Comparison of ENCODE assay signal across 18 cellular contexts in the genomic region with DNA sequence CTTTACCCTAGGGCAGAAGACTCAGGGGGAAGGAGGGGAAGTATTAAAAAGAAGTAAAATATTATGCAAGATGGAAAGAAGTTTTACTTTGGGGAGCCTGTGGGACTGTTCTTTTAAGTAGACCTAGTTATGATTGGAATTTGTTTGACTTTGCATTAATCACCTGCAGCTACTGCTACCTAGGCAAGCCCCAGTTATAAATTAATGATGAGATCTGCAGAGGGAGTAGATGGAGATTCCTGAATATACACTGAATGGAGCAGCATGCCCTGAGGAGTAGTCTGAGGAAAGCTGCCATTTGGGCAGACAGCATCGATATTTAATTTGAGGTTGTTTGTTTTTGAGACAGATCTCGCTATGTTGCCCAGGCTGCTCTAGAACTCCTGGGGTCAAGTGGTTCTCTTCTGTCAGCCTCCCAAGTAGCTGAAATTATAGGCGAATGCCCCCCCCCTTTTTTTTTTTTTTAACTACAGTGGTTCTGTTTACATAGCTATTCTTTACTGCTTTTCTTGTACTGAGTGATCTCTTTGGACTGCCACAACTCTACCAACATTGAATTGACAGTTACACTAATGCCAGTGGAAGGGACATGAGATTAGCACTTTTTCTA.
DNase-seq lines count a peak whose midpoint lies in the region; ATAC-seq and TF ChIP-seq lines count a peak whose summit lies in the region.
"Had no signal": no experiment of that assay in that cellular context is flagged by ENCODE, and none has a peak within 500 bp of the region (broad histone marks: within the 10 kb centered on the region; RNA-seq: fewer than 3 reads in every experiment).

No MANE protein-coding gene starts in this region.

- H3K4me3 ChIP-seq in dorsolateral prefrontal cortex: no peak overlapping the region
- H3K4me3 ChIP-seq: SJCRH30 had no signal

- intact Hi-C loops in dorsolateral prefrontal cortex (cut with DNase I): no loop called here

- no peak overlapping the region for H3K27ac ChIP-seq in dorsolateral prefrontal cortex
- H3K27ac ChIP-seq: 22Rv1, SJCRH30 had no signal

- ATAC-seq in HG02642 (IDR thresholded peaks at IDR 0.05; ENCODE audit: poor library complexity, unreplicated experiment): no peak
- ATAC-seq in GM21529 (IDR thresholded peaks at IDR 0.05; ENCODE audit: unreplicated experiment): no peak

- DNase-seq in NCI-H1092 treated with DMSO at 0.1 percent for 48 hours (lab: John Stamatoyannopoulos, UW) (peak; percentile 15), NCI-H1092 (lab: John Stamatoyannopoulos, UW) (no peak), NCI-H748 (lab: John Stamatoyannopoulos, UW; ENCODE audit: unreplicated experiment) (peak; percentile 7), NCI-H748 treated with DMSO at 0.1 percent for 48 hours (lab: John Stamatoyannopoulos, UW) (no peak), NCI-H69 (lab: John Stamatoyannopoulos, UW) (peak; percentile 77), dorsolateral prefrontal cortex (no peak)
- DNase-seq: CD4-positive, CD25-positive, alpha-beta regulatory T cell; COR-L47; GF-D8; H7; Karpas-422; NCI-H187 treated with DMSO at 0.1 percent for 48 hours; NCI-H226; SJCRH30; T1000 had no signal

- no peaks in the 10 kb centered on the region for H3K27me3 ChIP-seq in dorsolateral prefrontal cortex

- no peak for TF ChIP-seq CTCF in dorsolateral prefrontal cortex (IDR thresholded peaks at IDR 0.05 in 54 of 56, conservative IDR thresholded peaks at IDR 0.05 in 2 of 56; ENCODE audit: low read depth in 1 of 56, partially characterized antibody in 56 of 56)

Comparison
In these comparisons a context has a peak if more than half of its experiments do, and no peak if none do; other contexts are left out.
1. DNase-seq: peak in NCI-H1092 treated with DMSO at 0.1 percent for 48 hours (single experiment), NCI-H748 (single experiment) and NCI-H69 (single experiment); none in NCI-H1092 (single experiment), NCI-H748 treated with DMSO at 0.1 percent for 48 hours (single experiment) and dorsolateral prefrontal cortex (0 of 10).